ENCODE assay signal across 25 cellular contexts in genomic region chr11:134397304-134398078, GRCh38. TPM values are rescaled to one million over a fixed set of nuclear protein-coding genes. Genes with fewer than 3 reads are reported as not detected.
A peak's percentile ranks its signal among the peaks of the same experiment; 100 is the strongest.
DNase-seq lines count a peak whose midpoint lies in the region; ATAC-seq and TF ChIP-seq lines count a peak whose summit lies in the region.
"Had no signal": no experiment of that assay in that cellular context is flagged by ENCODE, and none has a peak within 500 bp of the region (broad histone marks: within the 10 kb centered on the region; RNA-seq: fewer than 3 reads in every experiment).

No MANE protein-coding gene starts in this region.

- peak overlapping the region in 7 of 59 donors; percentile 3 to 47 (median 38) for H3K4me3 ChIP-seq in dorsolateral prefrontal cortex
- H3K4me3 ChIP-seq: GM23248 had no signal

- peak overlapping the region; percentile 56 for H3K27ac Mint-ChIP-seq in stimulated activated effector memory CD8-positive, alpha-beta T cell treated with anti-CD3 and anti-CD28 coated beads, Interleukin-12 subunit alpha, Interleukin-12 subunit beta, amount 100 ng/mL, for 72 hours
- H3K27ac Mint-ChIP-seq: CD14-positive monocyte had no signal

- peaks cover 30% of the 10 kb centered on the region for H3K4me1 Mint-ChIP-seq in stimulated activated effector memory CD8-positive, alpha-beta T cell treated with anti-CD3 and anti-CD28 coated beads, Interleukin-12 subunit alpha, Interleukin-12 subunit beta, amount 100 ng/mL, for 72 hours
- H3K4me1 Mint-ChIP-seq: CD14-positive monocyte had no signal

- DNase-seq in dorsolateral prefrontal cortex (no peak), DMS153 treated with DMSO at 0.1 percent for 48 hours (lab: John Stamatoyannopoulos, UW; ENCODE audit: unreplicated experiment) (no peak)
- no peak for DNase-seq in stimulated activated effector memory CD8-positive, alpha-beta T cell treated with anti-CD3 and anti-CD28 coated beads, Interleukin-12 subunit alpha, Interleukin-12 subunit beta, amount 100 ng/mL, for 72 hours (ENCODE audit: low spot score in 2 of 2)
- DNase-seq in stimulated activated CD4-positive, alpha-beta T cell treated with anti-CD3 and anti-CD28 coated beads, Interleukin-2, amount 100 ng/mL, for 48 hours = no peak
- DNase-seq: DMS 273 treated with DMSO at 0.1 percent for 48 hours; GM23248; Karpas-422; MV-4-11; NCI-H1105 treated with DMSO at 0.1 percent for 48 hours; NCI-H1694; NCI-H2081; NCI-H2171; NCI-H345; NCI-H524; NK-92 treated with Interleukin-12 subunit alpha and Interleukin-12 subunit beta, amount 100 ng/mL, for 24 hours; SIG-M5; SK-N-SH had no signal

- H3K27ac ChIP-seq in C4-2B (peak overlapping the region; percentile 6), VCaP (peak overlapping the region; percentile 34; the same call in 1 of the 2 replicates), dorsolateral prefrontal cortex (peak overlapping the region; percentile 59 to 98 (median 93))
- H3K27ac ChIP-seq: GM23248 had no signal

- no peak overlapping the region for H3K4me3 Mint-ChIP-seq in stimulated activated effector memory CD8-positive, alpha-beta T cell treated with anti-CD3 and anti-CD28 coated beads, Interleukin-12 subunit alpha, Interleukin-12 subunit beta, amount 100 ng/mL, for 72 hours
- H3K4me3 Mint-ChIP-seq: CD14-positive monocyte had no signal

- TF ChIP-seq CTCF in C4-2B (conservative IDR thresholded peaks at IDR 0.05) = no peak
- no peak for TF ChIP-seq CTCF in VCaP (conservative IDR thresholded peaks at IDR 0.05)
- TF ChIP-seq CTCF in dorsolateral prefrontal cortex (IDR thresholded peaks at IDR 0.05 in 54 of 56, conservative IDR thresholded peaks at IDR 0.05 in 2 of 56; ENCODE audit: low read depth in 1 of 56, partially characterized antibody in 56 of 56) = peak in 1 of 56 donors; percentile 3

- H3K27me3 ChIP-seq in dorsolateral prefrontal cortex = no peaks in the 10 kb centered on the region

- no peaks in the 10 kb centered on the region for H3K9me3 Mint-ChIP-seq in stimulated activated effector memory CD8-positive, alpha-beta T cell treated with anti-CD3 and anti-CD28 coated beads, Interleukin-12 subunit alpha, Interleukin-12 subunit beta, amount 100 ng/mL, for 72 hours

- ATAC-seq in stimulated activated effector memory CD8-positive, alpha-beta T cell treated with anti-CD3 and anti-CD28 coated beads, Interleukin-12 subunit alpha, Interleukin-12 subunit beta, amount 100 ng/mL, for 72 hours = no peak
- no peak for ATAC-seq in GM18858 (IDR thresholded peaks at IDR 0.05; ENCODE audit: unreplicated experiment)
- ATAC-seq: HCT116, Panc1 had no signal

- intact Hi-C loops in dorsolateral prefrontal cortex (cut with DNase I) = loop anchor here (1.0 to 10.0 kb wide), 3 partner anchors 13 to 237 kb away; partner anchors contain the start of gene B3GAT1 (in 1 of the 2)

- H3K36me3 Mint-ChIP-seq in stimulated activated effector memory CD8-positive, alpha-beta T cell treated with anti-CD3 and anti-CD28 coated beads, Interleukin-12 subunit alpha, Interleukin-12 subunit beta, amount 100 ng/mL, for 72 hours = peaks cover 4% of the 10 kb centered on the region
- H3K36me3 Mint-ChIP-seq: CD14-positive monocyte had no signal

RNA-seq across cellular contexts. Expression of gene B3GAT1, which starts 14.6 kb away (rescaled TPM):
- 100 to 1,000 TPM; 204 to 380 (median 266) TPM for total RNA-seq in dorsolateral prefrontal cortex
- total RNA-seq: G401, GM23248, M059J had no signal

Comparison
In these comparisons a context has a peak if more than half of its experiments do, and no peak if none do; other contexts are left out.
1. H3K27ac ChIP-seq: peak in every context shown above with its lines; median percentile 93 in dorsolateral prefrontal cortex; 34 in VCaP; 6 in C4-2B.